Comparison of ENCODE assay signal across 19 cellular contexts in the genomic region with DNA sequence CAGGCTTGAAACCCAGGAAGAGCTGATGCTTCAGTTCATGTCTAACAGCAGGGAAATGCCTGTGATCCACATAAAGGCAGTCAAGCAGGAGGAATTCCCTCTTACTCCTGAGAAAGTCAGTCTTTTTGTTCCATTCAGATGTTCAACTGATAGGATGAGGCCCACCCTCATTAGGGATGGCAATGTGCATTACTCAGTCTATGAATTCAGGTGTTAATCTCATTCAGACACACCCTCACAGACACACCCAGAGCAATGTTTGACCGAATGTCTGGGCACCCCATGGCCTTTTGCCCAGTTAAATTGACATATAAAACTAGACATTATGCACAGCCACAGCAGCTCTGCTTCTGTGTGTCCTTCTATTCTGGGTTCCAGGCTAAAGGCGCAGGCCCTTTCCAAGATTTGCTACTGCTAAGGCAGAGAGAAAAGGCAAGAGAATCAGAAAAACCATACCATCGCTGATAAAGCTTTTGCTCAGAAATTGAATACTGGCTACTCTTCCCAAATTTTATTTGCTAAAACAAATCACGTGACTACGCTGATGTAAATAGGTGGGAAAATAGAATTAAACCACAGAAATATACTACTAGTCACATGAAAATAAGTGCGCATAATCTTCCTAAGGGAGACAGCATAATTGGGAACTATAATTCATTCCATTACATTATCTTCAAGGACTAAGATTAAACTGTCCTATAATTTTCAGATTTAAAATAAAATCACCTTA.
DNase-seq lines count a peak whose midpoint lies in the region; ATAC-seq, FAIRE-seq and TF ChIP-seq lines count a peak whose summit lies in the region.
"Had no signal": no experiment of that assay in that cellular context is flagged by ENCODE, and none has a peak within 500 bp of the region (broad histone marks: within the 10 kb centered on the region; RNA-seq: fewer than 3 reads in every experiment).

No MANE protein-coding gene starts in this region.

- TF ChIP-seq RAD21 in HepG2 (CRISPR knock-in tag; IDR thresholded peaks at IDR 0.05) (no peak), K562 (CRISPR knock-in tag; conservative IDR thresholded peaks at IDR 0.05 in 1 of 2, IDR thresholded peaks at IDR 0.05 in 1 of 2) (no peak)

- POLR2A ChIA-PET in HepG2 (lab: Yijun Ruan, JAX) (no interaction called here), K562 (lab: Yijun Ruan, JAX) (interaction anchor here (1.0 kb wide), 1 partner anchor 8 kb away, joined by 5 read pairs; no protein-coding TSS in a partner anchor)
- POLR2A ChIA-PET in activated CD4-positive, alpha-beta T cell treated with anti-CD3 and anti-CD28 coated beads, Interleukin-2, amount 10 ng/mL, durations not matched to agents 7 days and 5 days (lab: Charles Lee): no interaction called here

- DNase-seq in HepG2 (ENCODE audit: low spot score): no peak
- no peak for DNase-seq in right lobe of liver
- DNase-seq in K562 (ENCODE audit: extremely low read depth in 1 of 4, low spot score in 3 of 4): no peak
- peak in 1 of 3 donors; percentile 29 for DNase-seq in mucosa of descending colon
- peak; percentile 12 for DNase-seq in transverse colon
- no peak for DNase-seq in activated CD4-positive, alpha-beta T cell treated with anti-CD3 and anti-CD28 coated beads, Interleukin-2, amount 10 ng/mL, durations not matched to agents 7 days and 5 days
- DNase-seq in stimulated activated CD4-positive, alpha-beta T cell treated with anti-CD3 and anti-CD28 coated beads, Interleukin-1b, Interleukin-23, amount 100 ng/mL, for 48 hours: no peak
- DNase-seq in natural killer cell treated with Interleukin-12 subunit alpha and Interleukin-12 subunit beta and Interleukin-15 and Interleukin-18, amount 100 ng/mL, for 72 hours (ENCODE audit: low spot score): no peak
- DNase-seq: 8988T; Calu3; CD4-positive, alpha-beta memory T cell; DMS79 treated with DMSO at 0.1 percent for 48 hours; GF-D8; H9; IMR-90 had no signal

- TF ChIP-seq POLR2A in HepG2 (IDR thresholded peaks at IDR 0.05; ENCODE audit: insufficient read depth in 1 of 2, low read depth in 2 of 2, low read length in 2 of 2) (no peak), right lobe of liver (IDR thresholded peaks at IDR 0.05) (no peak), K562 (conservative IDR thresholded peaks at IDR 0.05) (no peak), transverse colon (IDR thresholded peaks at IDR 0.05) (no peak)

- H3K4me1 ChIP-seq in HepG2 (ENCODE audit: insufficient read depth, low read length) (no peaks in the 10 kb centered on the region), right lobe of liver (no peaks in the 10 kb centered on the region), K562 (replicated peaks in 1 of 2; ENCODE audit: control insufficient read depth in 2 of 2, insufficient read depth in 2 of 2, low read length in 2 of 2) (no peaks in the 10 kb centered on the region), mucosa of descending colon (ENCODE audit: low read depth) (no peaks in the 10 kb centered on the region), transverse colon (peaks cover 0 to 23% (median 3%) of the 10 kb centered on the region in 4 donors)
- H3K4me1 ChIP-seq: BLaER1 had no signal

- in situ Hi-C loops in HepG2 (cut with HindIII; ENCODE audit: extremely low pct_ligation_motif_present, low pct_unique_long_range_greater_than_20kb) (loop anchor here (10.0 to 25.0 kb wide), 2 partner anchors 230 to 837 kb away; no protein-coding TSS in a partner anchor), K562 (cut with MboI) (no loop called here), transverse colon (cut with MboI; ENCODE audit: low pct_ligation_motif_present in 1 of 4, low pct_unique_long_range_greater_than_20kb in 1 of 4, low sequenced_read_pairs in 3 of 4) (no loop called here)

- H3K9me3 Mint-ChIP-seq in activated CD4-positive, alpha-beta T cell treated with anti-CD3 and anti-CD28 coated beads, Interleukin-2, amount 10 ng/mL, durations not matched to agents 7 days and 5 days: no peaks in the 10 kb centered on the region
- no peaks in the 10 kb centered on the region for H3K9me3 Mint-ChIP-seq in natural killer cell treated with Interleukin-12 subunit alpha and Interleukin-12 subunit beta and Interleukin-15 and Interleukin-18, amount 100 ng/mL, for 72 hours
- H3K9me3 Mint-ChIP-seq: CD4-positive, alpha-beta memory T cell; H9 had no signal

- H3K4me3 ChIP-seq in HepG2 (replicated peaks in 1 of 3; ENCODE audit: insufficient read depth in 1 of 3, low read depth in 2 of 3, low read length in 3 of 3) (no peak overlapping the region), right lobe of liver (no peak overlapping the region), K562 (no peak overlapping the region), mucosa of descending colon (no peak overlapping the region), transverse colon (no peak overlapping the region)
- H3K4me3 ChIP-seq: BLaER1 had no signal

- TF ChIP-seq EP300 in HepG2 (IDR thresholded peaks at IDR 0.05; ENCODE audit: low read depth in 2 of 2, low read length in 2 of 2) (no peak), HepG2 (CRISPR knock-in tag; IDR thresholded peaks at IDR 0.05; ENCODE audit: borderline replicate concordance) (no peak), K562 (IDR thresholded peaks at IDR 0.05; ENCODE audit: low read length) (no peak), transverse colon (IDR thresholded peaks at IDR 0.05; ENCODE audit: low read depth) (no peak)

- H3K4me3 Mint-ChIP-seq in activated CD4-positive, alpha-beta T cell treated with anti-CD3 and anti-CD28 coated beads, Interleukin-2, amount 10 ng/mL, durations not matched to agents 7 days and 5 days: no peak overlapping the region
- H3K4me3 Mint-ChIP-seq in natural killer cell treated with Interleukin-12 subunit alpha and Interleukin-12 subunit beta and Interleukin-15 and Interleukin-18, amount 100 ng/mL, for 72 hours: no peak overlapping the region
- H3K4me3 Mint-ChIP-seq: CD14-positive monocyte; CD4-positive, alpha-beta memory T cell; H9 had no signal

- H4K20me1 ChIP-seq in HepG2 (ENCODE audit: insufficient read depth, low read length) (no peaks in the 10 kb centered on the region), K562 (replicated peaks; ENCODE audit: control insufficient read depth, insufficient read depth, low read length) (no peaks in the 10 kb centered on the region)
- H4K20me1 ChIP-seq: BLaER1 had no signal

- H3K9me1 ChIP-seq in K562 (ENCODE audit: control insufficient read depth, insufficient read depth, low read length): no peaks in the 10 kb centered on the region

- H3K27me3 ChIP-seq in HepG2 (ENCODE audit: control insufficient read depth in 1 of 2, insufficient read depth in 2 of 2, low read length in 2 of 2) (no peaks in the 10 kb centered on the region), right lobe of liver (no peaks in the 10 kb centered on the region), K562 (ENCODE audit: control insufficient read depth in 2 of 2, insufficient read depth in 2 of 2, low read length in 2 of 2) (no peaks in the 10 kb centered on the region), transverse colon (no peaks in the 10 kb centered on the region)
- H3K27me3 ChIP-seq: BLaER1 had no signal

- TF ChIP-seq CTCF in HepG2 (CRISPR knock-in tag; IDR thresholded peaks at IDR 0.05) (no peak), right lobe of liver (IDR thresholded peaks at IDR 0.05) (no peak), K562 (IDR thresholded peaks at IDR 0.05 in 2 of 3, conservative IDR thresholded peaks at IDR 0.05 in 1 of 3; ENCODE audit: insufficient read depth in 2 of 3, low read depth in 1 of 3, low read length in 3 of 3) (no peak), mucosa of descending colon (IDR thresholded peaks at IDR 0.05) (no peak), transverse colon (IDR thresholded peaks at IDR 0.05) (no peak)

- H3K36me3 ChIP-seq in HepG2 (replicated peaks in 1 of 2; ENCODE audit: control insufficient read depth in 1 of 2, insufficient read depth in 2 of 2, low read length in 2 of 2): no peaks in the 10 kb centered on the region
- no peaks in the 10 kb centered on the region for H3K36me3 ChIP-seq in right lobe of liver
- H3K36me3 ChIP-seq in K562 (ENCODE audit: control insufficient read depth, insufficient read depth, low read length): no peaks in the 10 kb centered on the region
- H3K36me3 ChIP-seq in mucosa of descending colon (ENCODE audit: low read depth): no peaks in the 10 kb centered on the region
- no peaks in the 10 kb centered on the region for H3K36me3 ChIP-seq in transverse colon
- H3K36me3 ChIP-seq: BLaER1 had no signal

- no peak overlapping the region for H2AFZ ChIP-seq in HepG2 (ENCODE audit: low read length)
- no peak overlapping the region for H2AFZ ChIP-seq in K562 (ENCODE audit: low read depth, low read length)

- no peak overlapping the region for H3K27ac Mint-ChIP-seq in activated CD4-positive, alpha-beta T cell treated with anti-CD3 and anti-CD28 coated beads, Interleukin-2, amount 10 ng/mL, durations not matched to agents 7 days and 5 days
- no peak overlapping the region for H3K27ac Mint-ChIP-seq in natural killer cell treated with Interleukin-12 subunit alpha and Interleukin-12 subunit beta and Interleukin-15 and Interleukin-18, amount 100 ng/mL, for 72 hours
- H3K27ac Mint-ChIP-seq: CD14-positive monocyte; CD4-positive, alpha-beta memory T cell; H9 had no signal

- H3K9ac ChIP-seq in HepG2 (ENCODE audit: insufficient read depth, low read depth, low read length): no peak overlapping the region
- H3K9ac ChIP-seq in K562 (ENCODE audit: insufficient read depth in 1 of 2, low read depth in 2 of 2, low read length in 2 of 2): no peak overlapping the region
- H3K9ac ChIP-seq: BLaER1 had no signal

- no peaks in the 10 kb centered on the region for H3K4me1 Mint-ChIP-seq in activated CD4-positive, alpha-beta T cell treated with anti-CD3 and anti-CD28 coated beads, Interleukin-2, amount 10 ng/mL, durations not matched to agents 7 days and 5 days
- H3K4me1 Mint-ChIP-seq in natural killer cell treated with Interleukin-12 subunit alpha and Interleukin-12 subunit beta and Interleukin-15 and Interleukin-18, amount 100 ng/mL, for 72 hours (ENCODE audit: low read depth in 2 of 2): no peaks in the 10 kb centered on the region
- H3K4me1 Mint-ChIP-seq: CD14-positive monocyte had no signal

- no peaks in the 10 kb centered on the region for H3K36me3 Mint-ChIP-seq in activated CD4-positive, alpha-beta T cell treated with anti-CD3 and anti-CD28 coated beads, Interleukin-2, amount 10 ng/mL, durations not matched to agents 7 days and 5 days (ENCODE audit: low read depth)
- no peaks in the 10 kb centered on the region for H3K36me3 Mint-ChIP-seq in natural killer cell treated with Interleukin-12 subunit alpha and Interleukin-12 subunit beta and Interleukin-15 and Interleukin-18, amount 100 ng/mL, for 72 hours
- H3K36me3 Mint-ChIP-seq: CD14-positive monocyte; CD4-positive, alpha-beta memory T cell had no signal

- CTCF ChIA-PET in HepG2 (lab: Yijun Ruan, JAX; ENCODE audit: low intra/inter-chr PET ratio, low total read pairs): no interaction called here
- CTCF ChIA-PET in K562 (lab: Yijun Ruan, JAX; ENCODE audit: low intra/inter-chr PET ratio): no interaction called here
- CTCF ChIA-PET in activated CD4-positive, alpha-beta T cell treated with anti-CD3 and anti-CD28 coated beads, Interleukin-2, amount 10 ng/mL, durations not matched to agents 7 days and 5 days (lab: Charles Lee): no interaction called here

- H3K27ac ChIP-seq in HepG2 (ENCODE audit: extremely low read length, insufficient read depth, low read length) (no peak overlapping the region), right lobe of liver (no peak overlapping the region), K562 (ENCODE audit: extremely low read depth, low read depth, low read length) (no peak overlapping the region), transverse colon (no peak overlapping the region)
- H3K27ac ChIP-seq: BLaER1, HL-60 had no signal

- no peak overlapping the region for H3K4me2 ChIP-seq in HepG2 (ENCODE audit: low read depth, low read length)
- H3K4me2 ChIP-seq in K562 (ENCODE audit: insufficient read depth, low read length): no peak overlapping the region
- H3K4me2 ChIP-seq: BLaER1 had no signal

- BruUV-seq in HepG2 (replicated peaks; lab: Mats Ljungman, UMichigan) (no TSS peak), K562 (replicated peaks; lab: Mats Ljungman, UMichigan) (no TSS peak)

- H3K9me3 ChIP-seq in HepG2 (ENCODE audit: low read length): no peaks in the 10 kb centered on the region
- H3K9me3 ChIP-seq in right lobe of liver: no peaks in the 10 kb centered on the region
- no peaks in the 10 kb centered on the region for H3K9me3 ChIP-seq in K562 (replicated peaks; ENCODE audit: control insufficient read depth, insufficient read depth, low read depth, low read length)
- no peaks in the 10 kb centered on the region for H3K9me3 ChIP-seq in mucosa of descending colon
- H3K9me3 ChIP-seq in transverse colon: no peaks in the 10 kb centered on the region
- H3K9me3 ChIP-seq: BLaER1 had no signal

- no peaks in the 10 kb centered on the region for H3K27me3 Mint-ChIP-seq in activated CD4-positive, alpha-beta T cell treated with anti-CD3 and anti-CD28 coated beads, Interleukin-2, amount 10 ng/mL, durations not matched to agents 7 days and 5 days
- H3K27me3 Mint-ChIP-seq in natural killer cell treated with Interleukin-12 subunit alpha and Interleukin-12 subunit beta and Interleukin-15 and Interleukin-18, amount 100 ng/mL, for 72 hours: no peaks in the 10 kb centered on the region
- H3K27me3 Mint-ChIP-seq: CD4-positive, alpha-beta memory T cell had no signal

- 37% methylated on average over 6 of the region's 6 CpGs for WGBS in HepG2 (ENCODE audit: low lambda C conversion rate)
- WGBS in right lobe of liver (ENCODE audit: insufficient coverage, low coverage, low lambda C conversion rate, missing lambda C conversion rate): 76% methylated on average over 5 of the region's 6 CpGs
- WGBS in K562 (ENCODE audit: insufficient coverage, low coverage, missing lambda C conversion rate): 15% methylated on average over 6 of the region's 6 CpGs
- 82 to 87% methylated on average over 6 of the region's 6 CpGs for WGBS in transverse colon (ENCODE audit: low coverage in 1 of 2), 2 donors

- intact Hi-C loops in HepG2 (cut with micrococcal nuclease; ENCODE audit: unreplicated experiment) (loop anchor here (5.0 kb wide), 2 partner anchors 622 to 853 kb away; no protein-coding TSS in a partner anchor), right lobe of liver (cut with DNase I) (no loop called here), K562 (cut with micrococcal nuclease) (loop anchor here (5.0 kb wide), 1 partner anchor 622 kb away; no protein-coding TSS in a partner anchor), mucosa of descending colon (cut with DNase I, micrococcal nuclease) (no loop called here), transverse colon (cut with DNase I; ENCODE audit: low total_unique reads) (loop anchor here (10.0 kb wide), 1 partner anchor 980 kb away; no protein-coding TSS in a partner anchor)

- no peak for FAIRE-seq in HepG2 (lab: Jason Lieb, UNC)
- FAIRE-seq in K562 (lab: Jason Lieb, UNC): no peak
- FAIRE-seq: H1 had no signal

- no peak for ATAC-seq in HepG2
- no peak for ATAC-seq in right lobe of liver
- no peak for ATAC-seq in K562
- ATAC-seq in mucosa of descending colon: peak; percentile 69
- ATAC-seq in natural killer cell treated with Interleukin-12 subunit alpha and Interleukin-12 subunit beta and Interleukin-15 and Interleukin-18, amount 100 ng/mL, for 72 hours: no peak

- H3K79me2 ChIP-seq in HepG2 (ENCODE audit: insufficient read depth, low read length) (no peaks in the 10 kb centered on the region), K562 (ENCODE audit: control insufficient read depth, insufficient read depth, low read length) (no peaks in the 10 kb centered on the region)

Comparison
In these comparisons a context has a peak if more than half of its experiments do, and no peak if none do; other contexts are left out.
1. intact Hi-C loops: an anchor here in HepG2 (5.0 kb wide), K562 (5.0 kb wide) and transverse colon (10.0 kb wide); none called in right lobe of liver and mucosa of descending colon.
2. Of the 241 proteins assayed by ChIP-seq in both HepG2 and K562: peak only in HepG2: none; only in K562: TFE3; in both: RAD51; in neither: 238; mixed calls (peak in some experiments, not most) for 1.